ENCODE assay signal across 1 cellular context in the genomic region with DNA sequence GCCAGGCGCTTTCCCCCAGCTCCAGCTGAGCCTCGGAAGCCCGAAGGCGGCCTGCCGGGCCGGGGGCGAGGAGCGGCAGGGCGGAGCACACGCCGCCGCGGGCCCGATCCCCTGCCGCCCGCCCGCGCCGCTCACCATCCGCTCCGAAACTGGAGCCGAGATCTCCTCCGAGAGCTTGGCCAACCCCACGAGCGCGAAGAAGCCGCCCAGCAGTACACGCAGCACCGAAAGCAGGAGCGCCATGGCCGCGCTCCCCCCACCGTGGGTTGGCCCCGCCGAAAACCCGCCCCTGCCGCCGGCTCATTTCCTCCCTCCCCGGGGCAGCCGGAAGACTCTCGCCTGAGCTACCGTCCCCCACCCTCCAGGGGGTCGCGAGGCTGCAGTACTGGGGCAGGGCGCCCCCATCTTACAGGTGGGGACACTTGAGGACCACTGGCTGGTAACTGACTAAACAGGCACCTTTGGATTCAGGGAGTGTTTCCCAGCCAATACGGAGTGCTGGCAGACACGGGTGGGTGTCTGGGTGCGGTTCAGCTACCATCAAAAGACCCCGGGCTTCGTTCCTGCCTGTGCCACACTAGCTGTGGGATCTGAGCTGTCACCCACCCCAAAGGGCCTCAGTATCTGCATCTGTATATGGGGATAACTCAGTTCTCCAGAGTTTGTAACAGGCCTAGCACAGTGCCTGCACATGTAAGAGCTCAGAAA.
TF ChIP-seq lines count a peak whose summit lies in the region.

A gene (minus strand): TSS at position 285 of the 708 bp plus-strand sequence. CDS start 42 bp downstream, at position 243.

TF ChIP-seq in WTC11, 78 proteins besides CTCF, POLR2A, EP300 and RAD21 (continued from another document):
- TF ChIP-seq, protein P1, sequence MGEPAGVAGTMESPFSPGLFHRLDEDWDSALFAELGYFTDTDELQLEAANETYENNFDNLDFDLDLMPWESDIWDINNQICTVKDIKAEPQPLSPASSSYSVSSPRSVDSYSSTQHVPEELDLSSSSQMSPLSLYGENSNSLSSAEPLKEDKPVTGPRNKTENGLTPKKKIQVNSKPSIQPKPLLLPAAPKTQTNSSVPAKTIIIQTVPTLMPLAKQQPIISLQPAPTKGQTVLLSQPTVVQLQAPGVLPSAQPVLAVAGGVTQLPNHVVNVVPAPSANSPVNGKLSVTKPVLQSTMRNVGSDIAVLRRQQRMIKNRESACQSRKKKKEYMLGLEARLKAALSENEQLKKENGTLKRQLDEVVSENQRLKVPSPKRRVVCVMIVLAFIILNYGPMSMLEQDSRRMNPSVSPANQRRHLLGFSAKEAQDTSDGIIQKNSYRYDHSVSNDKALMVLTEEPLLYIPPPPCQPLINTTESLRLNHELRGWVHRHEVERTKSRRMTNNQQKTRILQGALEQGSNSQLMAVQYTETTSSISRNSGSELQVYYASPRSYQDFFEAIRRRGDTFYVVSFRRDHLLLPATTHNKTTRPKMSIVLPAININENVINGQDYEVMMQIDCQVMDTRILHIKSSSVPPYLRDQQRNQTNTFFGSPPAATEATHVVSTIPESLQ (CRISPR knock-in tag; IDR thresholded peaks at IDR 0.05), result no peak
- TF ChIP-seq GABPB1 (CRISPR knock-in tag; IDR thresholded peaks at IDR 0.05) (no peak), TP53 (CRISPR knock-in tag; IDR thresholded peaks at IDR 0.05) (no peak), MYBL2 (CRISPR knock-in tag; IDR thresholded peaks at IDR 0.05) (no peak), CREM (CRISPR knock-in tag; IDR thresholded peaks at IDR 0.05) (peak; percentile 53; the same call in 1 of the 2 replicates), RELA (CRISPR knock-in tag; IDR thresholded peaks at IDR 0.05; ENCODE audit: borderline replicate concordance) (no peak), EMX1 (CRISPR knock-in tag; IDR thresholded peaks at IDR 0.05) (0 out of 2 replicates have a peak, but pooled peaks have one; percentile 47), SMAD4 (CRISPR knock-in tag; IDR thresholded peaks at IDR 0.05) (no peak)
- TF ChIP-seq, protein P2, sequence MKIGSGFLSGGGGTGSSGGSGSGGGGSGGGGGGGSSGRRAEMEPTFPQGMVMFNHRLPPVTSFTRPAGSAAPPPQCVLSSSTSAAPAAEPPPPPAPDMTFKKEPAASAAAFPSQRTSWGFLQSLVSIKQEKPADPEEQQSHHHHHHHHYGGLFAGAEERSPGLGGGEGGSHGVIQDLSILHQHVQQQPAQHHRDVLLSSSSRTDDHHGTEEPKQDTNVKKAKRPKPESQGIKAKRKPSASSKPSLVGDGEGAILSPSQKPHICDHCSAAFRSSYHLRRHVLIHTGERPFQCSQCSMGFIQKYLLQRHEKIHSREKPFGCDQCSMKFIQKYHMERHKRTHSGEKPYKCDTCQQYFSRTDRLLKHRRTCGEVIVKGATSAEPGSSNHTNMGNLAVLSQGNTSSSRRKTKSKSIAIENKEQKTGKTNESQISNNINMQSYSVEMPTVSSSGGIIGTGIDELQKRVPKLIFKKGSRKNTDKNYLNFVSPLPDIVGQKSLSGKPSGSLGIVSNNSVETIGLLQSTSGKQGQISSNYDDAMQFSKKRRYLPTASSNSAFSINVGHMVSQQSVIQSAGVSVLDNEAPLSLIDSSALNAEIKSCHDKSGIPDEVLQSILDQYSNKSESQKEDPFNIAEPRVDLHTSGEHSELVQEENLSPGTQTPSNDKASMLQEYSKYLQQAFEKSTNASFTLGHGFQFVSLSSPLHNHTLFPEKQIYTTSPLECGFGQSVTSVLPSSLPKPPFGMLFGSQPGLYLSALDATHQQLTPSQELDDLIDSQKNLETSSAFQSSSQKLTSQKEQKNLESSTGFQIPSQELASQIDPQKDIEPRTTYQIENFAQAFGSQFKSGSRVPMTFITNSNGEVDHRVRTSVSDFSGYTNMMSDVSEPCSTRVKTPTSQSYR (CRISPR knock-in tag; IDR thresholded peaks at IDR 0.05), result no peak
- TF ChIP-seq, protein P3, sequence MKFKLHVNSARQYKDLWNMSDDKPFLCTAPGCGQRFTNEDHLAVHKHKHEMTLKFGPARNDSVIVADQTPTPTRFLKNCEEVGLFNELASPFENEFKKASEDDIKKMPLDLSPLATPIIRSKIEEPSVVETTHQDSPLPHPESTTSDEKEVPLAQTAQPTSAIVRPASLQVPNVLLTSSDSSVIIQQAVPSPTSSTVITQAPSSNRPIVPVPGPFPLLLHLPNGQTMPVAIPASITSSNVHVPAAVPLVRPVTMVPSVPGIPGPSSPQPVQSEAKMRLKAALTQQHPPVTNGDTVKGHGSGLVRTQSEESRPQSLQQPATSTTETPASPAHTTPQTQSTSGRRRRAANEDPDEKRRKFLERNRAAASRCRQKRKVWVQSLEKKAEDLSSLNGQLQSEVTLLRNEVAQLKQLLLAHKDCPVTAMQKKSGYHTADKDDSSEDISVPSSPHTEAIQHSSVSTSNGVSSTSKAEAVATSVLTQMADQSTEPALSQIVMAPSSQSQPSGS (CRISPR knock-in tag; IDR thresholded peaks at IDR 0.05; ENCODE audit: borderline replicate concordance, low read depth), result no peak
- TF ChIP-seq, protein P4, sequence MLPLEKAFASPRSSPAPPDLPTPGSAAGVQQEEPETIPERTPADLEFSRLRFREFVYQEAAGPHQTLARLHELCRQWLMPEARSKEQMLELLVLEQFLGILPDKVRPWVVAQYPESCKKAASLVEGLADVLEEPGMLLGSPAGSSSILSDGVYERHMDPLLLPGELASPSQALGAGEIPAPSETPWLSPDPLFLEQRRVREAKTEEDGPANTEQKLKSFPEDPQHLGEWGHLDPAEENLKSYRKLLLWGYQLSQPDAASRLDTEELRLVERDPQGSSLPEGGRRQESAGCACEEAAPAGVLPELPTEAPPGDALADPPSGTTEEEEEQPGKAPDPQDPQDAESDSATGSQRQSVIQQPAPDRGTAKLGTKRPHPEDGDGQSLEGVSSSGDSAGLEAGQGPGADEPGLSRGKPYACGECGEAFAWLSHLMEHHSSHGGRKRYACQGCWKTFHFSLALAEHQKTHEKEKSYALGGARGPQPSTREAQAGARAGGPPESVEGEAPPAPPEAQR (CRISPR knock-in tag; IDR thresholded peaks at IDR 0.05), result no peak
- TF ChIP-seq, protein P5, sequence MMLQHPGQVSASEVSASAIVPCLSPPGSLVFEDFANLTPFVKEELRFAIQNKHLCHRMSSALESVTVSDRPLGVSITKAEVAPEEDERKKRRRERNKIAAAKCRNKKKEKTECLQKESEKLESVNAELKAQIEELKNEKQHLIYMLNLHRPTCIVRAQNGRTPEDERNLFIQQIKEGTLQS (CRISPR knock-in tag; conservative IDR thresholded peaks at IDR 0.05), result no peak
- TF ChIP-seq, protein P6, sequence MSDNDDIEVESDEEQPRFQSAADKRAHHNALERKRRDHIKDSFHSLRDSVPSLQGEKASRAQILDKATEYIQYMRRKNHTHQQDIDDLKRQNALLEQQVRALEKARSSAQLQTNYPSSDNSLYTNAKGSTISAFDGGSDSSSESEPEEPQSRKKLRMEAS (CRISPR knock-in tag; IDR thresholded peaks at IDR 0.05), result peak; percentile 77; the same call in 1 of the 2 replicates
